ENCODE assay signal across 7 cellular contexts in genomic region chr7:135299245-135299644, GRCh38.
"Had no signal": no experiment of that assay in that cellular context is flagged by ENCODE, and none has a peak within 500 bp of the region (broad histone marks: within the 10 kb centered on the region; RNA-seq: fewer than 3 reads in every experiment).

No MANE protein-coding gene starts in this region.

- DNase-seq: GM23248, GOT3, H7, HCEC 1CT, KBM-7 had no signal

- H3K4me3 Mint-ChIP-seq: IgD-negative memory B cell had no signal

- H3K27ac ChIP-seq: GM23248, HL-60 had no signal

- H3K9ac ChIP-seq: GM23248 had no signal

- H3K27ac Mint-ChIP-seq: IgD-negative memory B cell had no signal

- H3K4me3 ChIP-seq: GM23248 had no signal

- H2AFZ ChIP-seq: GM23248 had no signal
